ENCODE assay signal across 18 cellular contexts in the genomic region with DNA sequence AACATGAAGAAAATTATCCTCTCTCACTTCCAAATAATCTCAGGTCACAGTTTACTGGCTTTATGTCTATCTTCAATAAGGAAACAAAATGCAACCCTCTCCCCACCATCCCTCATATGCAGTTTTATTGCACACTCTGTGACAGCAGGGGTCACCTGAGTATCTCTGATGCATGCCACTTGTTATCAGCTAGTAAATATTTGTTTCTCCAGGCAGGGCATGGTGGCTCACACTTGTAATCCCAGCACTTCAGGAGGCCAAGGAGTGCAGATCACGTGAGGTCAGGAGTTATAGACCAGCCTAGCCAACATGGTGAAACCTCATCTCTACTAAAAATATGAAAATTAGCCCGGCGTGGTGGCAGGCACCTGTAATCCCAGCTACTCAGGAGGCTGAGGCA.
"Had no signal": no experiment of that assay in that cellular context is flagged by ENCODE, and none has a peak within 500 bp of the region (broad histone marks: within the 10 kb centered on the region; RNA-seq: fewer than 3 reads in every experiment).

No MANE protein-coding gene starts in this region.

- H3K4me3 ChIP-seq: esophagus muscularis mucosa, gastroesophageal sphincter, heart left ventricle, left ventricle myocardium inferior, pancreas, spleen had no signal

- H3K27me3 ChIP-seq: esophagus muscularis mucosa, gastroesophageal sphincter, heart left ventricle, neutrophil, pancreas, spleen had no signal

- H3K4me1 ChIP-seq: esophagus muscularis mucosa, gastroesophageal sphincter, heart left ventricle, left ventricle myocardium inferior, spleen had no signal

- H3K9me3 ChIP-seq: esophagus muscularis mucosa, gastroesophageal sphincter, neutrophil, pancreas, spleen had no signal

- DNase-seq: activated CD4-positive, alpha-beta T cell treated with anti-CD3 and anti-CD28 coated beads, Interleukin-2, amount 50 U/mL, for 48 hours; activated gamma-delta T cell; cerebellar nuclear complex; cortex of kidney; effector CD4-positive, alpha-beta T cell; heart left ventricle; left ventricle myocardium inferior; mesenchymal stem cell; natural killer cell; pancreas; spleen; stimulated activated CD8-positive, alpha-beta memory T cell treated with anti-CD3 and anti-CD28 coated beads, Interleukin-4, amount 100 ng/mL, for 48 hours; stimulated activated naive CD4-positive, alpha-beta T cell; T-helper 17 cell; WERI-Rb-1 had no signal

- H3K36me3 ChIP-seq: esophagus muscularis mucosa, gastroesophageal sphincter, heart left ventricle, left ventricle myocardium inferior, neutrophil, pancreas, spleen, WERI-Rb-1 had no signal

- ATAC-seq: gastroesophageal sphincter, heart left ventricle, natural killer cell, T-helper 17 cell had no signal

- H3K27ac ChIP-seq: esophagus muscularis mucosa, gastroesophageal sphincter, heart left ventricle, left ventricle myocardium inferior, neutrophil, pancreas, spleen, WERI-Rb-1 had no signal
